8 cellular contexts compared by ENCODE assay signal in the genomic region with DNA sequence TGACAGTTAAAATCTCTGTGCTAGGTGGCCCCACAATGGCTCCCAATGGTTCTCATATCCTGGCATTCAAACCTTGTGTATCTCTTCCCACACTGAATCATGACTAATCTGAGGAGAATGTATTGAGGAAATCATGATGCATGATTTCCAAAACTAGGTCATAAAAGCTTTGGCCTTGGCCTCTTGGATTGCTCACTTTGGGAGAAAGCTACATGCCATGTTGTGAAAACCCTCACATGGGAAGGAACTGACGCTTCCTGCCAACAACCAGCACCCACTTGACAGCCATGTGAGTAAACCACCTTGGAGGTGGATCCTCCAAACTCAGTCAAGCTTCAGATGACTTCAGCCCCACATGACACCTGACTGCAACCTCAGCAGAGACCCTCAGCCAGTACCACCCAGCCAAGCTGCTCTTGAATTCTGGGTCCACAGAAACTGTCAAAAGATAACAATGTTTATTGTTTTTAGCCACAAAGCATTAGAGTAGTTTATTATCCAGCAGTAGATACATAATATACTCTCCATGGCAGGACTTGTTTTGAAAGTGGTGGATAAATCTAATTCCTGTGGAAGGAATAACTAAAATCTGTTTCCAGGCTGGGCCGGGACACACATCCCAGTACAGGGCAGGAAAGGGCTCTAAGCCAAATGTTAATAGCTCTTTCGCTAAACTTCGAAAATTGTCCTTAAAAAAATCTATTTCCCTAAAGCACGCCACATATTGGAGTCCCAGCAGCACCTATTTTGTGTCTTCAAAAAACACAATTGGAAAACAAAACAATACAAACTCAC. TPM values are rescaled to one million over a fixed set of nuclear protein-coding genes. Genes with fewer than 3 reads are reported as not detected.
DNase-seq lines count a peak whose midpoint lies in the region; ATAC-seq and TF ChIP-seq lines count a peak whose summit lies in the region.

No MANE protein-coding gene starts in this region.

- no peaks in the 10 kb centered on the region for H3K4me1 ChIP-seq in BE2C

- H3K4me3 ChIP-seq in BE2C (ENCODE audit: low read depth, low read length) (peak overlapping the region; percentile 80; the same call in 1 of the 2 replicates), LNCaP clone FGC (ENCODE audit: low read depth, low read length) (peak overlapping the region; percentile 65)

- H3K9me3 Mint-ChIP-seq in naive thymus-derived CD8-positive, alpha-beta T cell, result no peaks in the 10 kb centered on the region

- POLR2A ChIA-PET in naive thymus-derived CD8-positive, alpha-beta T cell (lab: Charles Lee), result interaction anchor here (0.9 to 2.6 kb wide), 4 partner anchors 20 to 694 kb away, joined by 3 to 21 read pairs (median 6); a partner anchor contains a TSS

- no peaks in the 10 kb centered on the region for H3K27me3 Mint-ChIP-seq in naive thymus-derived CD8-positive, alpha-beta T cell

- no peaks in the 10 kb centered on the region for H3K36me3 ChIP-seq in BE2C

- H3K9me3 ChIP-seq in BE2C, result no peaks in the 10 kb centered on the region

- no peak for ATAC-seq in naive thymus-derived CD8-positive, alpha-beta T cell
- no peak for ATAC-seq in GM21737 (IDR thresholded peaks at IDR 0.05; ENCODE audit: unreplicated experiment)

- H3K36me3 Mint-ChIP-seq in naive thymus-derived CD8-positive, alpha-beta T cell, result peaks cover 0 to 3% (median 2%) of the 10 kb centered on the region in 3 donors

- H3K27me3 ChIP-seq in BE2C, result no peaks in the 10 kb centered on the region

- H3K4me3 Mint-ChIP-seq in naive thymus-derived CD8-positive, alpha-beta T cell, result peak overlapping the region; percentile 83 to 97 (median 95)

- peaks cover 3 to 22% (median 16%) of the 10 kb centered on the region in 4 donors for H3K4me1 Mint-ChIP-seq in naive thymus-derived CD8-positive, alpha-beta T cell

- DNase-seq in BE2C (no peak), LNCaP clone FGC (ENCODE audit: low read depth) (no peak), dedifferentiated amniotic fluid mesenchymal stem cell (ENCODE audit: extremely low spot score) (peak; percentile 66), NK-92 (lab: John Stamatoyannopoulos, UW; ENCODE audit: unreplicated experiment) (no peak), NCI-H2227 (lab: John Stamatoyannopoulos, UW; ENCODE audit: unreplicated experiment) (no peak), globus pallidus (ENCODE audit: low spot score) (no peak)
- DNase-seq in naive thymus-derived CD8-positive, alpha-beta T cell, result no peak

- peak overlapping the region in 8 of 10 donors; percentile 37 to 94 (median 76) for H3K27ac Mint-ChIP-seq in naive thymus-derived CD8-positive, alpha-beta T cell

- no peak for TF ChIP-seq CTCF in BE2C (IDR thresholded peaks at IDR 0.05; ENCODE audit: low read depth, low read length)
- no peak for TF ChIP-seq CTCF in LNCaP clone FGC (IDR thresholded peaks at IDR 0.05; ENCODE audit: control insufficient read depth, extremely low read depth, insufficient read depth)

RNA-seq across cellular contexts. Expression of a gene that starts 1.0 kb away (rescaled TPM):
- polyA plus RNA-seq in BE2C (2012; ENCODE audit: insufficient read depth, insufficient read length, low read depth), result 3.2 TPM
- 1 to 10 TPM; 3.9 to 4.1 TPM for total RNA-seq in naive thymus-derived CD8-positive, alpha-beta T cell
- polyA plus RNA-seq in naive thymus-derived CD8-positive, alpha-beta T cell, result 1 to 10 TPM; 3.1 to 4.0 (median 3.4) TPM

RNA-seq across cellular contexts. Expression of a gene that starts 19.9 kb away (rescaled TPM):
- polyA plus RNA-seq in BE2C (2012; ENCODE audit: insufficient read depth, insufficient read length, low read depth), result 8.4 TPM
- total RNA-seq in naive thymus-derived CD8-positive, alpha-beta T cell, result 10 to 100 TPM; 29.8 to 30.2 TPM
- 1 to 10 TPM; 2.8 to 4.6 (median 3.3) TPM for polyA plus RNA-seq in naive thymus-derived CD8-positive, alpha-beta T cell

RNA-seq across cellular contexts. Expression of a gene that starts 27.9 kb away (rescaled TPM):
- 0.77 TPM for polyA plus RNA-seq in BE2C (2012; ENCODE audit: insufficient read depth, insufficient read length, low read depth)
- 10 to 100 TPM; 11.3 to 14.2 TPM for total RNA-seq in naive thymus-derived CD8-positive, alpha-beta T cell
- polyA plus RNA-seq in naive thymus-derived CD8-positive, alpha-beta T cell, result 1 to 10 TPM; 2.3 to 3.1 (median 3.0) TPM

RNA-seq across cellular contexts. Expression of a gene that starts 47.7 kb away (rescaled TPM):
- 665 TPM for polyA plus RNA-seq in BE2C (2012; ENCODE audit: insufficient read depth, insufficient read length, low read depth)
- total RNA-seq in naive thymus-derived CD8-positive, alpha-beta T cell, result 1,000 to 10,000 TPM; 3,382 to 3,475 TPM
- 1,000 to 10,000 TPM; 1,654 to 1,909 (median 1,883) TPM for polyA plus RNA-seq in naive thymus-derived CD8-positive, alpha-beta T cell
